ENCODE assay signal across 25 cellular contexts in genomic region chr9:37157978-37158377, GRCh38.
"Had no signal": no experiment of that assay in that cellular context is flagged by ENCODE, and none has a peak within 500 bp of the region (broad histone marks: within the 10 kb centered on the region; RNA-seq: fewer than 3 reads in every experiment).

No MANE protein-coding gene starts in this region.

- H3K27me3 ChIP-seq: ascending aorta, cardiac muscle cell, heart left ventricle, right lobe of liver, vagina had no signal

- H3K27me3 Mint-ChIP-seq: activated naive CD4-positive, alpha-beta T cell treated with anti-CD3 and anti-CD28 coated beads, Interleukin-2, amount 10 ng/mL, durations not matched to agents 7 days and 5 days; activated naive CD8-positive, alpha-beta T cell treated with anti-CD3 and anti-CD28 coated beads, Interleukin-2, amount 10 ng/mL, durations not matched to agents 7 days and 5 days; brain; effector memory CD8-positive, alpha-beta T cell; stimulated activated naive CD8-positive, alpha-beta T cell treated with anti-CD3 and anti-CD28 coated beads, Interleukin-15, Interleukin-2, amounts not matched to agents 100 ng/mL and 50 ng/mL, for 24 hours; T-cell; type B pancreatic cell had no signal

- H3K27ac ChIP-seq: ascending aorta, cardiac muscle cell, coronary artery, heart left ventricle, right lobe of liver, vagina had no signal

- ATAC-seq: activated CD4-positive, CD25-positive, alpha-beta regulatory T cell treated with anti-CD3 and anti-CD28 coated beads, Interleukin-2, amount 50 U/mL, for 24 hours; effector memory CD8-positive, alpha-beta T cell; heart left ventricle; right lobe of liver; T-cell had no signal

- DNase-seq: activated CD4-positive, alpha-beta T cell treated with anti-CD3 and anti-CD28 coated beads for 48 hours; activated CD4-positive, alpha-beta T cell treated with anti-CD3 and anti-CD28 coated beads, Interleukin-2, amount 50 U/mL, for 48 hours; activated CD8-positive, alpha-beta memory T cell treated with anti-CD3 and anti-CD28 coated beads for 24 hours; activated gamma-delta T cell; activated naive CD4-positive, alpha-beta T cell treated with anti-CD3 and anti-CD28 coated beads, Interleukin-2, amount 10 ng/mL, durations not matched to agents 7 days and 5 days; activated naive CD8-positive, alpha-beta T cell treated with anti-CD3 and anti-CD28 coated beads, Interleukin-2, amount 10 ng/mL, durations not matched to agents 7 days and 5 days; effector memory CD8-positive, alpha-beta T cell; foreskin fibroblast; heart left ventricle; hypothalamus; midbrain; natural killer cell; right lobe of liver; stimulated activated CD4-positive, alpha-beta T cell treated with anti-CD3 and anti-CD28 coated beads, Interleukin-12 subunit alpha, Interleukin-12 subunit beta, amount 100 ng/mL, for 4 hours; stimulated activated CD4-positive, alpha-beta T cell treated with anti-CD3 and anti-CD28 coated beads, Interleukin-4, amount 100 ng/mL, for 1 hour; T-cell had no signal

- H3K4me1 Mint-ChIP-seq: brain had no signal

- H3K36me3 ChIP-seq: cardiac muscle cell, right lobe of liver, vagina had no signal

- H3K4me3 ChIP-seq: ascending aorta, cardiac muscle cell, coronary artery, heart left ventricle, right lobe of liver, vagina had no signal

- H3K9me3 Mint-ChIP-seq: activated naive CD4-positive, alpha-beta T cell treated with anti-CD3 and anti-CD28 coated beads, Interleukin-2, amount 10 ng/mL, durations not matched to agents 7 days and 5 days; brain; effector memory CD8-positive, alpha-beta T cell; natural killer cell; stimulated activated naive CD8-positive, alpha-beta T cell treated with anti-CD3 and anti-CD28 coated beads, Interleukin-15, Interleukin-2, amounts not matched to agents 100 ng/mL and 50 ng/mL, for 24 hours; T-cell; T-helper 2 cell treated with Interferon-gamma antibody and Interleukin-4, amounts not matched to agents 5 μg/mL and 100 μg/mL, for 36 hours had no signal

- H3K4me1 ChIP-seq: ascending aorta, right lobe of liver, vagina had no signal

- H3K9me3 ChIP-seq: ascending aorta, heart left ventricle, right lobe of liver, vagina had no signal

- H3K27ac Mint-ChIP-seq: activated naive CD4-positive, alpha-beta T cell treated with anti-CD3 and anti-CD28 coated beads, Interleukin-2, amount 10 ng/mL, durations not matched to agents 7 days and 5 days; activated naive CD8-positive, alpha-beta T cell treated with anti-CD3 and anti-CD28 coated beads, Interleukin-2, amount 10 ng/mL, durations not matched to agents 7 days and 5 days; brain; effector memory CD8-positive, alpha-beta T cell; natural killer cell; stimulated activated naive CD8-positive, alpha-beta T cell treated with anti-CD3 and anti-CD28 coated beads, Interleukin-15, Interleukin-2, amounts not matched to agents 100 ng/mL and 50 ng/mL, for 24 hours; T-helper 2 cell treated with Interferon-gamma antibody and Interleukin-4, amounts not matched to agents 5 μg/mL and 100 μg/mL, for 36 hours; type B pancreatic cell had no signal

- H3K4me3 Mint-ChIP-seq: activated naive CD4-positive, alpha-beta T cell treated with anti-CD3 and anti-CD28 coated beads, Interleukin-2, amount 10 ng/mL, durations not matched to agents 7 days and 5 days; activated naive CD8-positive, alpha-beta T cell treated with anti-CD3 and anti-CD28 coated beads, Interleukin-2, amount 10 ng/mL, durations not matched to agents 7 days and 5 days; brain; effector memory CD8-positive, alpha-beta T cell; natural killer cell; stimulated activated naive CD8-positive, alpha-beta T cell treated with anti-CD3 and anti-CD28 coated beads, Interleukin-15, Interleukin-2, amounts not matched to agents 100 ng/mL and 50 ng/mL, for 24 hours; T-cell; T-helper 2 cell treated with Interferon-gamma antibody and Interleukin-4, amounts not matched to agents 5 μg/mL and 100 μg/mL, for 36 hours; type B pancreatic cell had no signal
